30 cellular contexts compared by ENCODE assay signal in the genomic region with DNA sequence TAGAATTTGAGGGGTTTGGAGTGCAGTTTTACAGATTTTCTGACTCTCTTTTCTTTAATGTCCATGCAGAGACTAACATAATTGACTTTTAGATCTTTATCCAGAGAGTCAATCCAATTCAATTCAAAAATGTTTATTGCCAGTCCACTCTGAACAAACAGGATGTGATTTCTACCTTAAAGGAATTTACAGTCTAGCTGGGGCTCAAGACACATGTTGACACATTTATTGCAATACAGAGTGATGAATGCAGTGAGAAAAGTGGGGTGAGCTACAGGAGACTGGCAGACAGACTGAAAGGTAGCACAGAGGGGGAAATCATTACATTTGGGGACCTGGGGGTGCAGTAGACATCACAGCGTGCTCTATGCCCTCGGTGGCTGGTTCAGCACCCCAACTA.
"Had no signal": no experiment of that assay in that cellular context is flagged by ENCODE, and none has a peak within 500 bp of the region (broad histone marks: within the 10 kb centered on the region; RNA-seq: fewer than 3 reads in every experiment).

No MANE protein-coding gene starts in this region.

- H3K27ac Mint-ChIP-seq: activated CD4-positive, alpha-beta T cell treated with anti-CD3 and anti-CD28 coated beads for 36 hours; activated naive CD4-positive, alpha-beta T cell treated with anti-CD3 and anti-CD28 coated beads for 36 hours; activated naive CD8-positive, alpha-beta T cell treated with anti-CD3 and anti-CD28 coated beads for 36 hours; effector memory CD8-positive, alpha-beta T cell; naive B cell; nephron progenitor cell; progenitor cell of endocrine pancreas; stimulated activated naive CD8-positive, alpha-beta T cell treated with anti-CD3 and anti-CD28 coated beads, Interleukin-15, amount 100 ng/mL, for 72 hours had no signal

- H3K27me3 ChIP-seq: adrenal gland, body of pancreas, neutrophil, right lobe of liver, tibial artery had no signal

- H3K9me3 Mint-ChIP-seq: activated naive CD4-positive, alpha-beta T cell treated with anti-CD3 and anti-CD28 coated beads for 36 hours; activated naive CD8-positive, alpha-beta T cell treated with anti-CD3 and anti-CD28 coated beads for 36 hours had no signal

- H3K4me1 Mint-ChIP-seq: activated CD4-positive, alpha-beta T cell treated with anti-CD3 and anti-CD28 coated beads for 36 hours; activated naive CD8-positive, alpha-beta T cell treated with anti-CD3 and anti-CD28 coated beads for 36 hours; naive B cell; stimulated activated naive CD8-positive, alpha-beta T cell treated with anti-CD3 and anti-CD28 coated beads, Interleukin-15, amount 100 ng/mL, for 72 hours had no signal

- H3K36me3 Mint-ChIP-seq: activated naive CD8-positive, alpha-beta T cell treated with anti-CD3 and anti-CD28 coated beads for 36 hours; naive B cell had no signal

- H3K9me3 ChIP-seq: adrenal gland, body of pancreas, neutrophil, right lobe of liver, tibial artery had no signal

- H3K36me3 ChIP-seq: adrenal gland, neutrophil, right lobe of liver, tibial artery had no signal

- FAIRE-seq: islet of Langerhans, urothelium cell line had no signal

- H3K27me3 Mint-ChIP-seq: activated CD4-positive, alpha-beta T cell treated with anti-CD3 and anti-CD28 coated beads for 36 hours; progenitor cell of endocrine pancreas had no signal

- ATAC-seq: activated CD4-positive, alpha-beta T cell treated with anti-CD3 and anti-CD28 coated beads for 36 hours; body of pancreas; effector memory CD8-positive, alpha-beta T cell; esophagus mucosa; left ventricle myocardium superior; right lobe of liver; stimulated activated naive CD8-positive, alpha-beta T cell treated with anti-CD3 and anti-CD28 coated beads, Interleukin-15, amount 100 ng/mL, for 72 hours had no signal

- H3K27ac ChIP-seq: adrenal gland, body of pancreas, coronary artery, dorsolateral prefrontal cortex, neutrophil, right lobe of liver, tibial artery had no signal

- H3K4me3 Mint-ChIP-seq: activated CD4-positive, alpha-beta T cell treated with anti-CD3 and anti-CD28 coated beads for 36 hours; activated naive CD4-positive, alpha-beta T cell treated with anti-CD3 and anti-CD28 coated beads for 36 hours; activated naive CD8-positive, alpha-beta T cell treated with anti-CD3 and anti-CD28 coated beads for 36 hours; effector memory CD8-positive, alpha-beta T cell; naive B cell; nephron progenitor cell; stimulated activated naive CD8-positive, alpha-beta T cell treated with anti-CD3 and anti-CD28 coated beads, Interleukin-15, amount 100 ng/mL, for 72 hours had no signal

- H3K4me3 ChIP-seq: adrenal gland, body of pancreas, coronary artery, dorsolateral prefrontal cortex, right lobe of liver, skin epidermis, tibial artery had no signal

- DNase-seq: activated CD4-positive, alpha-beta T cell treated with anti-CD3 and anti-CD28 coated beads for 36 hours; activated CD4-positive, alpha-beta T cell treated with anti-CD3 and anti-CD28 coated beads, Interleukin-2, amount 50 U/mL, for 48 hours; activated CD4-positive, CD25-positive, alpha-beta regulatory T cell; activated CD8-positive, alpha-beta memory T cell treated with anti-CD3 and anti-CD28 coated beads for 24 hours; activated effector memory CD4-positive, alpha-beta T cell treated with anti-CD3 and anti-CD28 coated beads, Interleukin-2, amount 50 U/mL, for 16 hours; activated naive CD4-positive, alpha-beta T cell treated with anti-CD3 and anti-CD28 coated beads for 36 hours; activated naive CD8-positive, alpha-beta T cell treated with anti-CD3 and anti-CD28 coated beads for 36 hours; adrenal gland; aorta; body of pancreas; dorsolateral prefrontal cortex; effector memory CD8-positive, alpha-beta T cell; foreskin fibroblast; head of caudate nucleus; left ventricle myocardium superior; naive B cell; nephron progenitor cell; right lobe of liver; stimulated activated CD4-positive, alpha-beta T cell treated with anti-CD3 and anti-CD28 coated beads, Interleukin-12 subunit alpha, Interleukin-12 subunit beta, amount 100 ng/mL, for 4 hours; stimulated activated CD4-positive, alpha-beta T cell treated with anti-CD3 and anti-CD28 coated beads, Interleukin-4, amount 100 ng/mL, for 1 hour; stimulated activated naive CD8-positive, alpha-beta T cell treated with anti-CD3 and anti-CD28 coated beads, Interleukin-15, amount 100 ng/mL, for 72 hours; substantia nigra; tibial artery had no signal

- H3K4me1 ChIP-seq: adrenal gland, body of pancreas had no signal
